ENCODE assay signal across 9 cellular contexts in genomic region chr15:78264304-78265136, GRCh38. TPM values are rescaled to one million over a fixed set of nuclear protein-coding genes. Genes with fewer than 3 reads are reported as not detected.
A peak's percentile ranks its signal among the peaks of the same experiment; 100 is the strongest.
DNase-seq lines count a peak whose midpoint lies in the region; ATAC-seq, FAIRE-seq and TF ChIP-seq lines count a peak whose summit lies in the region.
"Had no signal": no experiment of that assay in that cellular context is flagged by ENCODE, and none has a peak within 500 bp of the region (broad histone marks: within the 10 kb centered on the region; RNA-seq: fewer than 3 reads in every experiment).

Gene DNAJA4, plus strand, starts transcription at chr15:78264562. Its CDS starts 202 bp downstream, at chr15:78264764.

- no peak within 1 kb of the TSS for H3K4ac ChIP-seq in mesendoderm (ENCODE audit: low read depth, low read length)

- peaks cover 16 to 21% of the 10 kb centered on the region in 2 donors for H3K4me1 Mint-ChIP-seq in effector memory CD8-positive, alpha-beta T cell (ENCODE audit: low read depth in 2 of 2)

- no peak within 1 kb of the TSS for H3K27ac ChIP-seq in liver (ENCODE audit: low read depth in 1 of 2, low read length in 2 of 2)
- H3K27ac ChIP-seq in HepG2 (ENCODE audit: extremely low read length, insufficient read depth, low read length) = no peak within 1 kb of the TSS
- no peak within 1 kb of the TSS for H3K27ac ChIP-seq in mesendoderm (ENCODE audit: low read depth, low read length)

- no peak within 1 kb of the TSS for H2BK15ac ChIP-seq in mesendoderm (replicated peaks; ENCODE audit: low read depth)

- in situ Hi-C loops in HepG2 (cut with HindIII; ENCODE audit: extremely low pct_ligation_motif_present, low pct_unique_long_range_greater_than_20kb) = no loop called here

- no peak within 1 kb of the TSS for H2AFZ ChIP-seq in HepG2 (ENCODE audit: low read length)

- peak within 1 kb of the TSS; percentile 51 to 59 (median 57) for H3K4me3 ChIP-seq in liver (ENCODE audit: low read depth in 1 of 3, low read length in 3 of 3)
- H3K4me3 ChIP-seq in HepG2 (replicated peaks in 1 of 3; ENCODE audit: insufficient read depth in 1 of 3, low read depth in 2 of 3, low read length in 3 of 3) = no peak within 1 kb of the TSS
- no peak within 1 kb of the TSS for H3K4me3 ChIP-seq in mesendoderm (ENCODE audit: low read length)

- TF ChIP-seq CTCF in liver (IDR thresholded peaks at IDR 0.05; ENCODE audit: low read depth, low read length, missing input control) (no peak), HepG2 (CRISPR knock-in tag; IDR thresholded peaks at IDR 0.05) (no peak)

- H3K36me3 ChIP-seq in liver (ENCODE audit: control insufficient read depth in 4 of 4, insufficient read depth in 3 of 4, low read depth in 1 of 4, low read length in 3 of 4) (no peaks in the 10 kb centered on the region), HepG2 (replicated peaks in 1 of 2; ENCODE audit: control insufficient read depth in 1 of 2, insufficient read depth in 2 of 2, low read length in 2 of 2) (no peaks in the 10 kb centered on the region), mesendoderm (ENCODE audit: control insufficient read depth, insufficient read depth, low read length) (no peaks in the 10 kb centered on the region)

- intact Hi-C loops in HepG2 (cut with micrococcal nuclease; ENCODE audit: unreplicated experiment) = no loop called here

- TF ChIP-seq RAD21 in liver (IDR thresholded peaks at IDR 0.05) (no peak), HepG2 (CRISPR knock-in tag; IDR thresholded peaks at IDR 0.05) (no peak)

- peak within 1 kb of the TSS in 1 of 2 donors; percentile 42 for H3K9ac ChIP-seq in liver (ENCODE audit: low read depth in 1 of 2, low read length in 2 of 2)
- H3K9ac ChIP-seq in HepG2 (ENCODE audit: insufficient read depth, low read depth, low read length) = no peak within 1 kb of the TSS
- H3K9ac ChIP-seq in mesendoderm (ENCODE audit: low read length) = no peak within 1 kb of the TSS

- H3K4me1 ChIP-seq in liver (ENCODE audit: control insufficient read depth in 4 of 4, insufficient read depth in 4 of 4, low read length in 3 of 4) = peaks cover 0 to 5% (median 1%) of the 10 kb centered on the region in 4 donors
- H3K4me1 ChIP-seq in HepG2 (ENCODE audit: insufficient read depth, low read length) = no peaks in the 10 kb centered on the region
- H3K4me1 ChIP-seq in mesendoderm (ENCODE audit: control insufficient read depth, low read depth, low read length) = no peaks in the 10 kb centered on the region

- H3K4me3 Mint-ChIP-seq in effector memory CD8-positive, alpha-beta T cell = peak within 1 kb of the TSS; percentile 82 to 86

- no peak within 1 kb of the TSS for H4K5ac ChIP-seq in mesendoderm (ENCODE audit: low read length)

- H3K23ac ChIP-seq in mesendoderm (ENCODE audit: low read length) = no peak within 1 kb of the TSS

- no peaks in the 10 kb centered on the region for H4K20me1 ChIP-seq in HepG2 (ENCODE audit: insufficient read depth, low read length)

- H2BK120ac ChIP-seq in mesendoderm (ENCODE audit: low read depth, low read length) = no peak within 1 kb of the TSS

- no peak within 1 kb of the TSS for H3K4me2 ChIP-seq in HepG2 (ENCODE audit: low read depth, low read length)
- H3K4me2 ChIP-seq in mesendoderm (ENCODE audit: low read length) = no peak within 1 kb of the TSS

- no peaks in the 10 kb centered on the region for H3K9me3 ChIP-seq in liver (ENCODE audit: control insufficient read depth in 4 of 4, low read length in 3 of 4)
- no peaks in the 10 kb centered on the region for H3K9me3 ChIP-seq in HepG2 (ENCODE audit: low read length)

- H3K79me1 ChIP-seq in mesendoderm (ENCODE audit: low read length) = no peaks in the 10 kb centered on the region

- TF ChIP-seq POLR2A in HepG2 (IDR thresholded peaks at IDR 0.05; ENCODE audit: insufficient read depth in 1 of 2, low read depth in 2 of 2, low read length in 2 of 2) = no peak

- no peaks in the 10 kb centered on the region for H3K9me3 Mint-ChIP-seq in effector memory CD8-positive, alpha-beta T cell

- TF ChIP-seq EP300 in HepG2 (IDR thresholded peaks at IDR 0.05; ENCODE audit: low read depth in 2 of 2, low read length in 2 of 2) (no peak), HepG2 (CRISPR knock-in tag; IDR thresholded peaks at IDR 0.05; ENCODE audit: borderline replicate concordance) (no peak)

- POLR2A ChIA-PET in HepG2 (lab: Yijun Ruan, JAX) = no interaction called here
- POLR2A ChIA-PET in activated CD8-positive, alpha-beta memory T cell treated with anti-CD3 and anti-CD28 coated beads for 36 hours (lab: Charles Lee) = interaction anchor here (0.6 to 3.2 kb wide), 4 partner anchors 35 to 497 kb away, joined by 3 to 16 read pairs (median 5); partner anchors contain the start of genes IDH3A and SKIC8

- no peaks in the 10 kb centered on the region for H3K27me3 Mint-ChIP-seq in effector memory CD8-positive, alpha-beta T cell

- no peaks in the 10 kb centered on the region for H3K79me2 ChIP-seq in HepG2 (ENCODE audit: insufficient read depth, low read length)
- no peaks in the 10 kb centered on the region for H3K79me2 ChIP-seq in mesendoderm (ENCODE audit: control insufficient read depth, insufficient read depth, low read length)

- H3K27ac Mint-ChIP-seq in effector memory CD8-positive, alpha-beta T cell = peak within 1 kb of the TSS; percentile 85 to 94

- no peak for ATAC-seq in HepG2
- peak; percentile 84 for ATAC-seq in effector memory CD8-positive, alpha-beta T cell (replicated peaks)
- ATAC-seq in HG03108 (IDR thresholded peaks at IDR 0.05; ENCODE audit: unreplicated experiment) = no peak
- no peak for ATAC-seq in HG02678 (IDR thresholded peaks at IDR 0.05; ENCODE audit: unreplicated experiment)

- FAIRE-seq in HepG2 (lab: Jason Lieb, UNC) = no peak
- FAIRE-seq: G401.6 had no signal

- BruUV-seq in HepG2 (replicated peaks; lab: Mats Ljungman, UMichigan) = no TSS peak

- CTCF ChIA-PET in HepG2 (lab: Yijun Ruan, JAX; ENCODE audit: low intra/inter-chr PET ratio, low total read pairs) = no interaction called here
- CTCF ChIA-PET in activated CD8-positive, alpha-beta memory T cell treated with anti-CD3 and anti-CD28 coated beads for 36 hours (lab: Charles Lee) = interaction anchor here (0.9 to 2.2 kb wide), 4 partner anchors 17 to 156 kb away, joined by 3 to 10 read pairs (median 4); no protein-coding TSS in a partner anchor

- no peak within 1 kb of the TSS for H2AK5ac ChIP-seq in mesendoderm (ENCODE audit: low read length)

- H2BK5ac ChIP-seq in mesendoderm (ENCODE audit: low read length) = no peak within 1 kb of the TSS

- DNase-seq in HepG2 (ENCODE audit: low spot score) (no peak), mesendoderm (no peak)
- DNase-seq in effector memory CD8-positive, alpha-beta T cell = peak; percentile 50 to 61 (median 51)
- peak; percentile 37 for DNase-seq in stimulated activated CD8-positive, alpha-beta memory T cell treated with anti-CD3 and anti-CD28 coated beads, Interleukin-15, amount 100 ng/mL, for 24 hours (ENCODE audit: low read depth)

- H3K18ac ChIP-seq in mesendoderm (ENCODE audit: low read length) = no peak within 1 kb of the TSS

- 8% methylated on average over 107 of the region's 107 CpGs for WGBS in liver
- 88% methylated on average over 89 of the region's 107 CpGs for WGBS in HepG2 (ENCODE audit: low lambda C conversion rate)
- no CpG with 5 or more reads among the region's 107 CpGs for WGBS in mesendoderm (ENCODE audit: extremely low coverage, insufficient coverage, low lambda C conversion rate)

- H3K27me3 ChIP-seq in liver (ENCODE audit: control insufficient read depth in 4 of 4, insufficient read depth in 4 of 4, low read length in 3 of 4) = peaks cover 0 to 3% (median 0%) of the 10 kb centered on the region in 4 donors
- peaks cover 0 to 24% of the 10 kb centered on the region in 2 experiments; a peak in 2 of 5 replicates for H3K27me3 ChIP-seq in HepG2 (ENCODE audit: control insufficient read depth in 1 of 2, insufficient read depth in 2 of 2, low read length in 2 of 2)
- H3K27me3 ChIP-seq in mesendoderm (ENCODE audit: insufficient read depth, low read length, poor library complexity) = no peaks in the 10 kb centered on the region

- no peak within 1 kb of the TSS for H4K8ac ChIP-seq in mesendoderm (ENCODE audit: low read depth, low read length)

- peak within 1 kb of the TSS; percentile 34 for H3K56ac ChIP-seq in mesendoderm (ENCODE audit: low read length)

- peaks cover 12% of the 10 kb centered on the region for H3K36me3 Mint-ChIP-seq in effector memory CD8-positive, alpha-beta T cell (ENCODE audit: insufficient read depth)

TF ChIP-seq in liver, 16 proteins besides CTCF, POLR2A, EP300 and RAD21 (continues in another document):
- TF ChIP-seq FOXA1 (IDR thresholded peaks at IDR 0.05) (no peak), NR2F2 (IDR thresholded peaks at IDR 0.05) (no peak), YY1 (IDR thresholded peaks at IDR 0.05) (no peak)

TF ChIP-seq in HepG2, 621 proteins besides CTCF, POLR2A, EP300 and RAD21 (continues in another document):
- TF ChIP-seq NR2C2 (CRISPR knock-in tag; IDR thresholded peaks at IDR 0.05; ENCODE audit: borderline replicate concordance) = no peak

RNA-seq across cellular contexts. Expression of gene DNAJA4, which starts in this region (rescaled TPM):
- 10 to 100 TPM in 1 of 2 donors, 1 to 10 TPM in 1; 2.9 to 79.0 TPM for total RNA-seq in liver
- polyA plus RNA-seq in liver = 1 to 10 TPM in 1 of 2 donors, under 1 TPM in 1; 0.93 to 1.1 TPM
- not detected in 2 replicates for total RNA-seq in HepG2 (2016; rRNA removed; fragmentation: Illumina TruSeq; extraction: Trizol)
- total RNA-seq in HepG2 (2016; cell fraction: cytosol; rRNA removed; fragmentation: Illumina TruSeq; extraction: Trizol; ENCODE audit: low read depth) = not detected in 2 replicates
- not detected in 2 replicates for total RNA-seq in HepG2 (2016; cell fraction: insoluble cytoplasmic fraction; rRNA removed; fragmentation: Illumina TruSeq; extraction: Trizol)
- total RNA-seq in HepG2 (2016; cell fraction: membrane; rRNA removed; fragmentation: Illumina TruSeq; extraction: Trizol) = not detected in 2 replicates
- total RNA-seq in HepG2 (2016; cell fraction: nucleus; rRNA removed; fragmentation: Illumina TruSeq; extraction: Trizol) = not detected in 2 replicates
- not detected in 2 replicates for polyA plus RNA-seq in HepG2 (2011; rRNA removed)
- polyA plus RNA-seq in HepG2 (2011; cell fraction: cytosol; rRNA removed) = not detected in 2 replicates
- polyA plus RNA-seq in HepG2 (2011; cell fraction: nucleus; rRNA removed) = not detected in 2 replicates
- polyA plus RNA-seq in HepG2 (2012) = 0.56 and 0.99 TPM in 2 replicates
- polyA plus RNA-seq in HepG2 (2016; cell fraction: cytosol; fragmentation: Illumina TruSeq; extraction: Trizol; ENCODE audit: low read depth) = not detected in 2 replicates
- not detected in 2 replicates for polyA plus RNA-seq in HepG2 (2016; cell fraction: insoluble cytoplasmic fraction; fragmentation: Illumina TruSeq; extraction: Trizol; ENCODE audit: low read depth)
- polyA plus RNA-seq in HepG2 (2016; cell fraction: membrane; fragmentation: Illumina TruSeq; extraction: Trizol; ENCODE audit: low read depth) = not detected in 2 replicates
- not detected in 2 replicates for polyA plus RNA-seq in HepG2 (2016; cell fraction: nucleus; fragmentation: Illumina TruSeq; extraction: Trizol; ENCODE audit: insufficient read depth, low read depth)
- polyA minus RNA-seq in HepG2 (2011; rRNA and poly(A)+ RNA removed; ENCODE audit: low replicate concordance) = 73.6 TPM in 1 of 2 replicates, not detected in the other
- 0.49 and 1.8 TPM in 2 replicates for polyA minus RNA-seq in HepG2 (2011; cell fraction: cytosol; rRNA and poly(A)+ RNA removed)
- 0.52 and 0.62 TPM in 2 replicates for polyA minus RNA-seq in HepG2 (2011; cell fraction: nucleus; rRNA and poly(A)+ RNA removed)
- total RNA-seq in activated CD8-positive, alpha-beta memory T cell treated with anti-CD3 and anti-CD28 coated beads for 36 hours = 10 to 100 TPM; 36.1 to 38.8 TPM
- polyA plus RNA-seq in mesendoderm (2013, experiment 1 of 2) = 1.1 TPM
- 1.2 TPM for polyA plus RNA-seq in mesendoderm (2013, experiment 2 of 2)

Comparison
In these comparisons a context has a peak if more than half of its experiments do, and no peak if none do; other contexts are left out.
1. H3K4me3 ChIP-seq: peak in liver (3 of 3); none in HepG2 (0 of 3) and mesendoderm (single experiment).
2. DNase-seq: peak in effector memory CD8-positive, alpha-beta T cell (3 of 3) and stimulated activated CD8-positive, alpha-beta memory T cell treated with anti-CD3 and anti-CD28 coated beads, Interleukin-15, amount 100 ng/mL, for 24 hours (single experiment); none in HepG2 (single experiment) and mesendoderm (single experiment).